In genomic region chr9:107899961-107900330, GRCh38 we compare ENCODE assay signal across 24 cellular contexts.
"Had no signal": no experiment of that assay in that cellular context is flagged by ENCODE, and none has a peak within 500 bp of the region (broad histone marks: within the 10 kb centered on the region; RNA-seq: fewer than 3 reads in every experiment).

No MANE protein-coding gene starts in this region.

- H3K27ac ChIP-seq: colonic mucosa, coronary artery, dorsolateral prefrontal cortex, epithelial cell of prostate, esophagus muscularis mucosa, esophagus squamous epithelium, foreskin keratinocyte, gastrocnemius medialis, gastroesophageal sphincter, heart left ventricle, heart right ventricle had no signal

- H3K27me3 Mint-ChIP-seq: effector memory CD8-positive, alpha-beta T cell had no signal

- H3K4me3 ChIP-seq: colonic mucosa, coronary artery, dorsolateral prefrontal cortex, esophagus muscularis mucosa, esophagus squamous epithelium, gastrocnemius medialis, gastroesophageal sphincter, heart left ventricle, heart right ventricle had no signal

- H3K4me1 Mint-ChIP-seq: endodermal cell had no signal

- H3K9me3 Mint-ChIP-seq: endodermal cell had no signal

- ATAC-seq: effector memory CD8-positive, alpha-beta T cell; esophagus mucosa; foreskin keratinocyte; gastrocnemius medialis; gastroesophageal sphincter; heart left ventricle; heart right ventricle had no signal

- H3K4me1 ChIP-seq: foreskin keratinocyte had no signal

- DNase-seq: cortex of kidney; dermis blood vessel endothelial cell; dorsolateral prefrontal cortex; effector CD4-positive, alpha-beta T cell; effector CD8-positive, alpha-beta T cell; effector memory CD4-positive, alpha-beta T cell; effector memory CD8-positive, alpha-beta T cell; endodermal cell; erythroblast; esophagus squamous epithelium; foreskin fibroblast; foreskin keratinocyte; foreskin melanocyte; gastrocnemius medialis; glutamatergic neuron; head of caudate nucleus; heart left ventricle; heart right ventricle had no signal

- H3K36me3 ChIP-seq: colonic mucosa, esophagus muscularis mucosa, esophagus squamous epithelium, gastrocnemius medialis, gastroesophageal sphincter, heart left ventricle, heart right ventricle had no signal

- H3K9me3 ChIP-seq: colonic mucosa, esophagus squamous epithelium, gastrocnemius medialis had no signal

- H3K27me3 ChIP-seq: colonic mucosa, dorsolateral prefrontal cortex, esophagus muscularis mucosa, esophagus squamous epithelium, foreskin keratinocyte, gastrocnemius medialis, gastroesophageal sphincter, heart left ventricle, heart right ventricle had no signal

- H3K4me3 Mint-ChIP-seq: effector memory CD8-positive, alpha-beta T cell; endodermal cell had no signal

- H3K27ac Mint-ChIP-seq: effector memory CD8-positive, alpha-beta T cell; endodermal cell had no signal
